8 cellular contexts compared by ENCODE assay signal in genomic region chr5:154783774-154784460, GRCh38. TPM values are rescaled to one million over a fixed set of nuclear protein-coding genes. Genes with fewer than 3 reads are reported as not detected.
DNase-seq lines count a peak whose midpoint lies in the region; ATAC-seq and TF ChIP-seq lines count a peak whose summit lies in the region.
"Had no signal": no experiment of that assay in that cellular context is flagged by ENCODE, and none has a peak within 500 bp of the region (broad histone marks: within the 10 kb centered on the region; RNA-seq: fewer than 3 reads in every experiment).

No MANE protein-coding gene starts in this region.

- TF ChIP-seq CTCF in body of pancreas (IDR thresholded peaks at IDR 0.05): no peak
- no peak for TF ChIP-seq CTCF in stomach (IDR thresholded peaks at IDR 0.05)

- ATAC-seq in GM19452 (IDR thresholded peaks at IDR 0.05; ENCODE audit: unreplicated experiment): peak; percentile 46
- peak; percentile 52 for ATAC-seq in HG03045 (IDR thresholded peaks at IDR 0.05; ENCODE audit: unreplicated experiment)
- ATAC-seq in body of pancreas: peak; percentile 49
- ATAC-seq in sciatic nerve: peak; percentile 49

- no peaks in the 10 kb centered on the region for H3K9me3 ChIP-seq in body of pancreas
- no peaks in the 10 kb centered on the region for H3K9me3 ChIP-seq in stomach

- TF ChIP-seq POLR2A in body of pancreas (IDR thresholded peaks at IDR 0.05) (no peak), stomach (IDR thresholded peaks at IDR 0.05) (no peak)

- H3K27me3 ChIP-seq in body of pancreas (no peaks in the 10 kb centered on the region), stomach (no peaks in the 10 kb centered on the region)

- DNase-seq in body of pancreas: peak in 2 of 4 donors; percentile 20 to 34
- no peak for DNase-seq in sciatic nerve (ENCODE audit: low spot score)
- DNase-seq in SK-N-DZ (ENCODE audit: low spot score): no peak
- no peak for DNase-seq in stomach
- DNase-seq in NK-92 (lab: John Stamatoyannopoulos, UW; ENCODE audit: unreplicated experiment): no peak

- peaks cover 96% of the 10 kb centered on the region for H3K4me1 ChIP-seq in body of pancreas
- peaks cover 75 to 100% (median 91%) of the 10 kb centered on the region in 4 donors for H3K4me1 ChIP-seq in stomach

- no peak overlapping the region for H3K4me3 ChIP-seq in body of pancreas
- no peak overlapping the region for H3K4me3 ChIP-seq in stomach

- H3K27ac ChIP-seq in body of pancreas: peak overlapping the region in 3 of 4 donors; percentile 37 to 45 (median 42)
- H3K27ac ChIP-seq in stomach: peak overlapping the region in 1 of 5 donors; percentile 26
- H3K27ac ChIP-seq: VCaP had no signal

- no peak for TF ChIP-seq EP300 in stomach (IDR thresholded peaks at IDR 0.05)

- H3K36me3 ChIP-seq in body of pancreas (replicated peaks in 1 of 2; ENCODE audit: insufficient read depth in 1 of 2, low read depth in 2 of 2) (no peaks in the 10 kb centered on the region), stomach (no peaks in the 10 kb centered on the region)

- WGBS in body of pancreas, 2 donors: 50 to 55% methylated on average over 10 to 11 of the region's 11 CpGs
- WGBS in stomach, 5 donors: 60 to 71% (median 65%) methylated on average over 9 to 11 of the region's 11 CpGs

- intact Hi-C loops in body of pancreas (cut with DNase I): no loop called here
- intact Hi-C loops in sciatic nerve (cut with DNase I): no loop called here
- intact Hi-C loops in stomach (cut with DNase I; ENCODE audit: low total_unique reads): no loop called here

RNA-seq across cellular contexts. Expression of gene LARP1, which starts 28.7 kb away (rescaled TPM):
- total RNA-seq in body of pancreas (100 to 1,000 TPM in 1 of 2 donors, 10 to 100 TPM in 1; 96.2 to 151 TPM), sciatic nerve (157 TPM), stomach (100 to 1,000 TPM in 4 of 5 donors, 10 to 100 TPM in 1; 54.5 to 211 (median 180) TPM)
- polyA plus RNA-seq in SK-N-DZ (2014; cell fraction: cytosol; rRNA removed): 89.5 and 92.3 TPM in 2 replicates
- 82.9 and 128 TPM in 2 replicates for polyA plus RNA-seq in SK-N-DZ (2014; cell fraction: nucleus; rRNA removed)
- 10 to 100 TPM; 15.0 to 19.4 (median 19.2) TPM for polyA plus RNA-seq in stomach
